Comparison of ENCODE assay signal across 8 cellular contexts in genomic region chr19:45515081-45515624, GRCh38. TPM values are rescaled to one million over a fixed set of nuclear protein-coding genes. Genes with fewer than 3 reads are reported as not detected.
DNase-seq lines count a peak whose midpoint lies in the region; ATAC-seq and TF ChIP-seq lines count a peak whose summit lies in the region.

No MANE protein-coding gene starts in this region.

- no peak for ATAC-seq in GM21825 (IDR thresholded peaks at IDR 0.05; ENCODE audit: unreplicated experiment)

- H3F3A ChIP-seq in OCI-LY1 (ENCODE audit: insufficient read depth, low read length) = no peaks in the 10 kb centered on the region

- intact Hi-C loops in dorsolateral prefrontal cortex (cut with DNase I) = no loop called here

- H3K4me1 ChIP-seq in OCI-LY1 (ENCODE audit: insufficient read depth, low read length, severe bottlenecking) (peaks cover 48% of the 10 kb centered on the region), parathyroid adenoma (peaks cover 8% of the 10 kb centered on the region)

- H2AFZ ChIP-seq in OCI-LY1 (ENCODE audit: low read length) (no peak overlapping the region), parathyroid adenoma (no peak overlapping the region)

- DNase-seq in GM06990 (ENCODE audit: extremely low read depth, insufficient read length) = peak; percentile 71
- DNase-seq in dorsolateral prefrontal cortex = no peak
- no peak for DNase-seq in NCI-H446 treated with DMSO at 0.1 percent for 48 hours (lab: John Stamatoyannopoulos, UW)
- no peak for DNase-seq in NCI-H82 treated with DMSO at 0.1 percent for 48 hours (lab: John Stamatoyannopoulos, UW; ENCODE audit: unreplicated experiment)
- no peak for DNase-seq in NCI-H2107 treated with DMSO at 0.1 percent for 48 hours (lab: John Stamatoyannopoulos, UW; ENCODE audit: unreplicated experiment)

- no peaks in the 10 kb centered on the region for H3K9me2 ChIP-seq in OCI-LY1 (ENCODE audit: low read depth, low read length)

- peak overlapping the region; percentile 25 for H3K4me2 ChIP-seq in OCI-LY1 (ENCODE audit: low read length)
- H3K4me2 ChIP-seq in parathyroid adenoma (ENCODE audit: low read length) = no peak overlapping the region

- H3K9me3 ChIP-seq in OCI-LY1 (ENCODE audit: low read length) (no peaks in the 10 kb centered on the region), parathyroid adenoma (ENCODE audit: control insufficient read depth, low read length) (no peaks in the 10 kb centered on the region)

- TF ChIP-seq CTCF in GM06990 (IDR thresholded peaks at IDR 0.05; ENCODE audit: insufficient read depth, low read length, poor library complexity, severe bottlenecking) (no peak), OCI-LY1 (IDR thresholded peaks at IDR 0.05; ENCODE audit: low read length) (no peak), dorsolateral prefrontal cortex (IDR thresholded peaks at IDR 0.05 in 54 of 56, conservative IDR thresholded peaks at IDR 0.05 in 2 of 56; ENCODE audit: low read depth in 1 of 56, partially characterized antibody in 56 of 56) (no peak), parathyroid adenoma (IDR thresholded peaks at IDR 0.05) (no peak)

- H4K20me1 ChIP-seq in OCI-LY1 (ENCODE audit: insufficient read depth, low read length) = no peaks in the 10 kb centered on the region

- H3K27me3 ChIP-seq in GM06990 (replicated peaks; ENCODE audit: control insufficient read depth, insufficient read depth, low read length) (no peaks in the 10 kb centered on the region), OCI-LY1 (ENCODE audit: insufficient read depth, low read length) (no peaks in the 10 kb centered on the region), dorsolateral prefrontal cortex (no peaks in the 10 kb centered on the region), parathyroid adenoma (ENCODE audit: control insufficient read depth, insufficient read depth, low read length) (no peaks in the 10 kb centered on the region)

- H3K9ac ChIP-seq in OCI-LY1 (ENCODE audit: low read length) (no peak overlapping the region; the same call in 1 of the 2 replicates), parathyroid adenoma (no peak overlapping the region)

- peak overlapping the region; percentile 88 for H3K27ac ChIP-seq in OCI-LY1 (ENCODE audit: low read depth, low read length, poor library complexity, severe bottlenecking)
- H3K27ac ChIP-seq in dorsolateral prefrontal cortex = peak overlapping the region in 39 of 59 donors; percentile 2 to 82 (median 50)
- peak overlapping the region; percentile 24 for H3K27ac ChIP-seq in parathyroid adenoma

- H3K79me2 ChIP-seq in OCI-LY1 (ENCODE audit: insufficient read depth, low read length) (no peaks in the 10 kb centered on the region), parathyroid adenoma (peaks cover 11% of the 10 kb centered on the region)

- H3K4me3 ChIP-seq in GM06990 (replicated peaks; ENCODE audit: low read depth, low read length) (no peak overlapping the region), OCI-LY1 (ENCODE audit: low read depth, low read length, poor library complexity, severe bottlenecking) (no peak overlapping the region), dorsolateral prefrontal cortex (no peak overlapping the region), parathyroid adenoma (ENCODE audit: low read depth, low read length) (no peak overlapping the region)

- peaks cover 10% of the 10 kb centered on the region for H3K36me3 ChIP-seq in GM06990 (ENCODE audit: control insufficient read depth, insufficient read depth, low read length)
- peaks cover 13% of the 10 kb centered on the region; the same call in 1 of the 2 replicates for H3K36me3 ChIP-seq in OCI-LY1 (ENCODE audit: insufficient read depth, low read length)
- no peaks in the 10 kb centered on the region for H3K36me3 ChIP-seq in parathyroid adenoma (ENCODE audit: control insufficient read depth, insufficient read depth, low read length)

RNA-seq across cellular contexts. Expression of gene VASP, which starts 7.9 kb away (rescaled TPM):
- total RNA-seq in dorsolateral prefrontal cortex = 10 to 100 TPM in 118 of 120 experiments, 1 to 10 TPM in 2; 7.0 to 36.7 (median 18.3) TPM

RNA-seq across cellular contexts. Expression of gene PPM1N, which starts 16.9 kb away (rescaled TPM):
- total RNA-seq in dorsolateral prefrontal cortex = 1 to 10 TPM in 108 of 120 experiments, under 1 TPM in 12; 0.59 to 4.9 (median 1.9) TPM

RNA-seq across cellular contexts. Expression of gene RTN2, which starts 18.3 kb away (rescaled TPM):
- total RNA-seq in dorsolateral prefrontal cortex = 100 to 1,000 TPM in 2 of 120 experiments, 10 to 100 TPM in 118; 18.9 to 124 (median 63.4) TPM

RNA-seq across cellular contexts. Expression of gene FOSB, which starts 47.4 kb away (rescaled TPM):
- total RNA-seq in dorsolateral prefrontal cortex = 100 to 1,000 TPM in 2 of 120 experiments, 10 to 100 TPM in 32, 1 to 10 TPM in 86; 2.6 to 168 (median 7.7) TPM

Comparison
In these comparisons a context has a peak if more than half of its experiments do, and no peak if none do; other contexts are left out.
1. H3K27ac ChIP-seq: peak in every context shown above with its lines; median percentile 88 in OCI-LY1; 50 in dorsolateral prefrontal cortex; 24 in parathyroid adenoma.